In the genomic region with DNA sequence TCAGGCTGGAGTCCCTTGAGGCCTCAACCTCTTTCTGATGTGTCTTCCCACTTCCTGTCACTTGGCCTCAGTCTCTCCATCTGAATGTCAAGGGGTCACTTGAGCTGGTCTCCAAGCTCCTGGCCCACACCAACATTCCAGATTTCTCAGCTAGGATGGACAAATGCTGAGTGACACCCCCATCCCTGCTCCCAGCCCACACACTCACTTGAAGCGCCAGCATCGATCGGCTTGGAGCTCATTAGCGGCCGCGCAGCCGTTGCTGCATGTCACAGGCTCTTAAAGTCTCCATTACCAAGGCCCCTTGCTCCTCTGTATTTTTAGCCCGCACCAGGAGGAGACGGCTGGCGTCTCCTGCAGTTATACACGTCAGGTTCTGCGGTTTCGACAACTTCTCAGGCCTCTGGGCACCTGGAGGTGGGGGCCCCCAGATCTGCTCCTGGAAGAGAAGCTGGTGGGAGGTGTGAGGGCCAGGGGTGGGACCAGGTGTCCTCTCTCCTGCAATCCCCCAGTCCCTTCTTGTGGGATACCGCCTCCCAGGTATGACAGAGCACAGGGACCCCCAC, we compare ENCODE assay signal across 25 cellular contexts. TPM values are rescaled to one million over a fixed set of nuclear protein-coding genes. Genes with fewer than 3 reads are reported as not detected.
A peak's percentile ranks its signal among the peaks of the same experiment; 100 is the strongest.
DNase-seq lines count a peak whose midpoint lies in the region; FAIRE-seq and TF ChIP-seq lines count a peak whose summit lies in the region.
"Had no signal": no experiment of that assay in that cellular context is flagged by ENCODE, and none has a peak within 500 bp of the region (broad histone marks: within the 10 kb centered on the region; RNA-seq: fewer than 3 reads in every experiment).

No MANE protein-coding gene starts in this region.

- H3K27me3 ChIP-seq in thyroid gland = no peaks in the 10 kb centered on the region
- H3K27me3 ChIP-seq: Peyer's patch, right lobe of liver, upper lobe of left lung had no signal

- peak overlapping the region; percentile 45 for H3K4me3 Mint-ChIP-seq in glutamatergic neuron (ENCODE audit: unreplicated experiment)
- H3K4me3 Mint-ChIP-seq: activated naive CD4-positive, alpha-beta T cell treated with anti-CD3 and anti-CD28 coated beads, Interleukin-2, amount 10 ng/mL, durations not matched to agents 7 days and 5 days; CD14-positive monocyte; nephron progenitor cell had no signal

- no peak for TF ChIP-seq POLR2A in thyroid gland (IDR thresholded peaks at IDR 0.05)

- H3K4me1 ChIP-seq in thyroid gland = peaks cover 12 to 17% of the 10 kb centered on the region in 2 donors
- H3K4me1 ChIP-seq: Peyer's patch, right lobe of liver had no signal

- H3K36me3 Mint-ChIP-seq in glutamatergic neuron (ENCODE audit: unreplicated experiment) = no peaks in the 10 kb centered on the region
- H3K36me3 Mint-ChIP-seq: activated naive CD4-positive, alpha-beta T cell treated with anti-CD3 and anti-CD28 coated beads, Interleukin-2, amount 10 ng/mL, durations not matched to agents 7 days and 5 days; CD14-positive monocyte had no signal

- 56 to 62% methylated on average over 13 to 14 of the region's 14 CpGs for WGBS in thyroid gland, 2 donors

- peaks cover 2% of the 10 kb centered on the region for H3K9me3 Mint-ChIP-seq in glutamatergic neuron (ENCODE audit: unreplicated experiment)
- H3K9me3 Mint-ChIP-seq: activated naive CD4-positive, alpha-beta T cell treated with anti-CD3 and anti-CD28 coated beads, Interleukin-2, amount 10 ng/mL, durations not matched to agents 7 days and 5 days; CD14-positive monocyte; nephron progenitor cell had no signal

- TF ChIP-seq CTCF in glutamatergic neuron (IDR thresholded peaks at IDR 0.05; ENCODE audit: partially characterized antibody, unreplicated experiment) (no peak), thyroid gland (IDR thresholded peaks at IDR 0.05) (no peak)

- H3K9me3 ChIP-seq in thyroid gland = no peaks in the 10 kb centered on the region
- H3K9me3 ChIP-seq: heart left ventricle, Peyer's patch, right lobe of liver, upper lobe of left lung had no signal

- no peak overlapping the region for H3K27ac ChIP-seq in thyroid gland
- H3K27ac ChIP-seq: coronary artery, heart left ventricle, Peyer's patch, right lobe of liver, upper lobe of left lung had no signal

- peak overlapping the region; percentile 80 for H3K27ac Mint-ChIP-seq in glutamatergic neuron (ENCODE audit: unreplicated experiment)
- H3K27ac Mint-ChIP-seq: activated naive CD4-positive, alpha-beta T cell treated with anti-CD3 and anti-CD28 coated beads, Interleukin-2, amount 10 ng/mL, durations not matched to agents 7 days and 5 days; CD14-positive monocyte; nephron progenitor cell had no signal

- intact Hi-C loops in thyroid gland (cut with DNase I) = no loop called here

- DNase-seq in DMS79 treated with DMSO at 0.1 percent for 48 hours (lab: John Stamatoyannopoulos, UW) (peak; percentile 68), NCI-H128 (lab: John Stamatoyannopoulos, UW; ENCODE audit: unreplicated experiment) (peak; percentile 25), RPMI8226 (peak; percentile 58), glutamatergic neuron (peak; percentile 53), thyroid gland (no peak), RCC 7860 (ENCODE audit: low spot score) (no peak), urothelium cell line (ENCODE audit: low spot score) (no peak)
- DNase-seq: activated CD4-positive, alpha-beta T cell treated with anti-CD3 and anti-CD28 coated beads, Interleukin-2, amount 50 U/mL, for 48 hours; activated naive CD4-positive, alpha-beta T cell treated with anti-CD3 and anti-CD28 coated beads, Interleukin-2, amount 10 ng/mL, durations not matched to agents 7 days and 5 days; amniotic stem cell; effector memory CD4-positive, alpha-beta T cell; erythroblast; heart left ventricle; IMR-90; NCI-H2171; nephron progenitor cell; Peyer's patch; right lobe of liver; stimulated activated CD4-positive, alpha-beta T cell treated with anti-CD3 and anti-CD28 coated beads, Interleukin-2, amount 100 ng/mL, for 48 hours; T-helper 1 cell had no signal

- peaks cover 2% of the 10 kb centered on the region for H3K27me3 Mint-ChIP-seq in glutamatergic neuron (ENCODE audit: unreplicated experiment)

- FAIRE-seq in RCC 7860 (lab: Jason Lieb, UNC) (no peak), urothelium cell line (lab: Jason Lieb, UNC) (no peak)
- FAIRE-seq: H54 had no signal

- peaks cover 11% of the 10 kb centered on the region for H3K4me1 Mint-ChIP-seq in glutamatergic neuron (ENCODE audit: low read depth, unreplicated experiment)
- H3K4me1 Mint-ChIP-seq: activated naive CD4-positive, alpha-beta T cell treated with anti-CD3 and anti-CD28 coated beads, Interleukin-2, amount 10 ng/mL, durations not matched to agents 7 days and 5 days; CD14-positive monocyte had no signal

- H3K4me3 ChIP-seq in thyroid gland (replicated peaks in 1 of 3) = no peak overlapping the region
- H3K4me3 ChIP-seq: coronary artery, heart left ventricle, lung, Peyer's patch, right lobe of liver, upper lobe of left lung had no signal

- H3K36me3 ChIP-seq in thyroid gland = no peaks in the 10 kb centered on the region
- H3K36me3 ChIP-seq: heart left ventricle, Peyer's patch, right lobe of liver, upper lobe of left lung had no signal

RNA-seq across cellular contexts. Expression of gene ARAP3, which starts 33.4 kb away (rescaled TPM):
- total RNA-seq in glutamatergic neuron (ENCODE audit: unreplicated experiment) (8.6 TPM), thyroid gland (10 to 100 TPM in 1 of 4 donors, 1 to 10 TPM in 3; 5.4 to 11.7 (median 8.3) TPM)

Comparison
In these comparisons a context has a peak if more than half of its experiments do, and no peak if none do; other contexts are left out.
1. DNase-seq: peak in DMS79 treated with DMSO at 0.1 percent for 48 hours (single experiment), NCI-H128 (single experiment), RPMI8226 (single experiment) and glutamatergic neuron (single experiment); none in thyroid gland (0 of 2), RCC 7860 (single experiment) and urothelium cell line (single experiment).